8 cellular contexts compared by ENCODE assay signal in the genomic region with DNA sequence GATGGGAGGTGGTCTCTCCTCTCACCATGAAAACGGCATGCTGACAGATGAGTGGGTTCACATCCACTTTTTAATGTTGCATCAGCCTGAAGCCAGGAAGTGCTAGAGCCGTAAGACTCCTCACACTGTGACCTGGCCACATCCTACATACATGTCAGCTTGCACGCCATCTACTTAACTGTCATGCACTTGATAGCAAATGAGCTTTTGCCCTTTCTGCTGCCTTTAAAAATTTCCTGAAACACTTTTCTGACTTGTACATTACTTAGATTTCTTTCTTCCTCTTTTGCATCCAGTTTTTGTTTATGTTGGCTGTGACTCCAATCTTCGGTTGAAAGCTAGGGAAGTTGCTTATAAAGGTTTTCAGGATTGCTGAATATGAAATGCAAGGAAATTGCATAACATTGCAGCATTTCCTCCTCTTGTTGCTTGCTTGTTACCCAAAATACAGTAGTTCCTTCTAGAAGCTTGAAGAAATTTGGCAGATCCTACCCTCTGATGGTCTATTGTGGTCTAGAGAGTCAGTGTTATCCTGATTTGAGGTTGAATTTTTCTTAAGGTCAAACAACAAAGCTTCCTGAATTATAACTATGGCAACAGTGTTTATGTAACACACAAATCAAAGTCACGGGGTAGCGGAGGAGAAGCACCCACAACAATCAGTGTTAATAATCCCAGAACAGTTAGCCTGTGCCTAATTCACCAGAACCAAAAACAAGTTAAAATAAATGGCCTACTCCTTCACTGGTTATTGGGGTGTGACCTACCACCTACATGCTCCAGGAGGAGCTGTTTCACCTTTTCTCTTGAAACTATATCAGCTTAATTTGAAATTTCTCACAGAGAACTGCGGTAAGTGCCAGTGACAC.
DNase-seq lines count a peak whose midpoint lies in the region; ATAC-seq, FAIRE-seq and TF ChIP-seq lines count a peak whose summit lies in the region.

No MANE protein-coding gene starts in this region.

- no peaks in the 10 kb centered on the region for H3K9me3 Mint-ChIP-seq in activated CD4-positive, alpha-beta memory T cell treated with anti-CD3 and anti-CD28 coated beads, Interleukin-2, amount 10 ng/mL, durations not matched to agents 7 days and 5 days
- no peaks in the 10 kb centered on the region for H3K9me3 Mint-ChIP-seq in natural killer cell treated with Interleukin-12 subunit alpha and Interleukin-12 subunit beta and Interleukin-15 and Interleukin-18, amount 100 ng/mL, for 72 hours

- no peak overlapping the region for H3K4me3 ChIP-seq in upper lobe of left lung

- POLR2A ChIA-PET in activated CD4-positive, alpha-beta memory T cell treated with anti-CD3 and anti-CD28 coated beads, Interleukin-2, amount 10 ng/mL, durations not matched to agents 7 days and 5 days (lab: Charles Lee): interaction anchor here (0.6 to 4.7 kb wide), 30 partner anchors 10 to 1187 kb away, joined by 3 to 80 read pairs (median 4); partner anchors contain the start of genes ARHGAP26, NR3C1 and RNF14

- H3K36me3 ChIP-seq in upper lobe of left lung: no peaks in the 10 kb centered on the region

- no peaks in the 10 kb centered on the region for H3K27me3 ChIP-seq in upper lobe of left lung

- ATAC-seq in HG02642 (IDR thresholded peaks at IDR 0.05; ENCODE audit: poor library complexity, unreplicated experiment) (peak; percentile 76), upper lobe of left lung (ENCODE audit: low FRiP score in 2 of 2) (peak; percentile 83 to 90)
- peak; percentile 94 for ATAC-seq in natural killer cell treated with Interleukin-12 subunit alpha and Interleukin-12 subunit beta and Interleukin-15 and Interleukin-18, amount 100 ng/mL, for 72 hours

- FAIRE-seq in GM12891 (lab: Jason Lieb, UNC): peak; percentile 99

- peak; percentile 65 for DNase-seq in A172 (ENCODE audit: low spot score)
- DNase-seq in GM12891 (ENCODE audit: insufficient read length, low spot score): no peak
- DNase-seq in NCI-H1694 (lab: John Stamatoyannopoulos, UW): peak; percentile 40
- DNase-seq in activated CD4-positive, alpha-beta memory T cell treated with anti-CD3 and anti-CD28 coated beads, Interleukin-2, amount 10 ng/mL, durations not matched to agents 7 days and 5 days: peak; percentile 81
- no peak for DNase-seq in epithelial cell of prostate (ENCODE audit: low read depth, low spot score)
- peak; percentile 88 for DNase-seq in natural killer cell treated with Interleukin-12 subunit alpha and Interleukin-12 subunit beta and Interleukin-15 and Interleukin-18, amount 100 ng/mL, for 72 hours (ENCODE audit: low spot score)
- DNase-seq in upper lobe of left lung: peak in 1 of 2 donors; percentile 62

- H3K27ac Mint-ChIP-seq in activated CD4-positive, alpha-beta memory T cell treated with anti-CD3 and anti-CD28 coated beads, Interleukin-2, amount 10 ng/mL, durations not matched to agents 7 days and 5 days: peak overlapping the region; percentile 99
- H3K27ac Mint-ChIP-seq in natural killer cell treated with Interleukin-12 subunit alpha and Interleukin-12 subunit beta and Interleukin-15 and Interleukin-18, amount 100 ng/mL, for 72 hours: peak overlapping the region; percentile 95 to 99

- TF ChIP-seq EP300 in upper lobe of left lung (IDR thresholded peaks at IDR 0.05): peak in 3 of 4 donors; percentile 14 to 63 (median 61)

- H3K36me3 Mint-ChIP-seq in activated CD4-positive, alpha-beta memory T cell treated with anti-CD3 and anti-CD28 coated beads, Interleukin-2, amount 10 ng/mL, durations not matched to agents 7 days and 5 days (ENCODE audit: low read depth): peaks cover 39% of the 10 kb centered on the region
- H3K36me3 Mint-ChIP-seq in natural killer cell treated with Interleukin-12 subunit alpha and Interleukin-12 subunit beta and Interleukin-15 and Interleukin-18, amount 100 ng/mL, for 72 hours: peaks cover 13% of the 10 kb centered on the region

- H3K4me3 Mint-ChIP-seq in activated CD4-positive, alpha-beta memory T cell treated with anti-CD3 and anti-CD28 coated beads, Interleukin-2, amount 10 ng/mL, durations not matched to agents 7 days and 5 days: peak overlapping the region; percentile 41
- H3K4me3 Mint-ChIP-seq in natural killer cell treated with Interleukin-12 subunit alpha and Interleukin-12 subunit beta and Interleukin-15 and Interleukin-18, amount 100 ng/mL, for 72 hours: peak overlapping the region; percentile 83

- no peaks in the 10 kb centered on the region for H3K9me3 ChIP-seq in upper lobe of left lung

- H3K27me3 Mint-ChIP-seq in activated CD4-positive, alpha-beta memory T cell treated with anti-CD3 and anti-CD28 coated beads, Interleukin-2, amount 10 ng/mL, durations not matched to agents 7 days and 5 days: no peaks in the 10 kb centered on the region
- H3K27me3 Mint-ChIP-seq in natural killer cell treated with Interleukin-12 subunit alpha and Interleukin-12 subunit beta and Interleukin-15 and Interleukin-18, amount 100 ng/mL, for 72 hours: no peaks in the 10 kb centered on the region

- peaks cover 76% of the 10 kb centered on the region for H3K4me1 Mint-ChIP-seq in activated CD4-positive, alpha-beta memory T cell treated with anti-CD3 and anti-CD28 coated beads, Interleukin-2, amount 10 ng/mL, durations not matched to agents 7 days and 5 days
- peaks cover 81 to 87% of the 10 kb centered on the region in 2 donors for H3K4me1 Mint-ChIP-seq in natural killer cell treated with Interleukin-12 subunit alpha and Interleukin-12 subunit beta and Interleukin-15 and Interleukin-18, amount 100 ng/mL, for 72 hours (ENCODE audit: low read depth in 2 of 2)

- CTCF ChIA-PET in activated CD4-positive, alpha-beta memory T cell treated with anti-CD3 and anti-CD28 coated beads, Interleukin-2, amount 10 ng/mL, durations not matched to agents 7 days and 5 days (lab: Charles Lee): interaction anchor here (0.6 to 3.5 kb wide), 37 partner anchors 10 to 1190 kb away, joined by 3 to 57 read pairs (median 4); partner anchors contain the start of genes ARHGAP26, KCTD16, NR3C1 and YIPF5

- TF ChIP-seq POLR2A in GM12891 (IDR thresholded peaks at IDR 0.05; ENCODE audit: low read depth, low read length): peak; percentile 50; the same call in 1 of the 2 replicates
- TF ChIP-seq POLR2A in upper lobe of left lung (IDR thresholded peaks at IDR 0.05): peak in 1 of 4 donors; percentile 4

- TF ChIP-seq CTCF in upper lobe of left lung (IDR thresholded peaks at IDR 0.05): peak in 4 of 6 experiments; percentile 26 to 55 (median 48)

- H3K27ac ChIP-seq in epithelial cell of prostate (peak overlapping the region; percentile 87), upper lobe of left lung (peak overlapping the region; percentile 71 to 87 (median 82))

- WGBS in upper lobe of left lung, 2 donors: 18 to 20% methylated on average over 7 of the region's 7 CpGs

- H3K4me1 ChIP-seq in upper lobe of left lung: peaks cover 28 to 48% (median 39%) of the 10 kb centered on the region in 4 donors

TF ChIP-seq in GM12891, 5 proteins besides CTCF, POLR2A, EP300 and RAD21:
- no peak for TF ChIP-seq TAF1 (IDR thresholded peaks at IDR 0.05; ENCODE audit: low read depth, low read length)
- TF ChIP-seq SPI1 (IDR thresholded peaks at IDR 0.05; ENCODE audit: low read depth, low read length): peak; percentile 79
- peak; percentile 43 for TF ChIP-seq PAX5 (IDR thresholded peaks at IDR 0.05; ENCODE audit: insufficient read depth, low read length, severe bottlenecking)
- peak; percentile 38; the same call in 1 of the 2 replicates for TF ChIP-seq POU2F2 (IDR thresholded peaks at IDR 0.05; ENCODE audit: low read depth, low read length)
- TF ChIP-seq POLR2AphosphoS5 (IDR thresholded peaks at IDR 0.05; ENCODE audit: low read depth, low read length): 0 out of 2 replicates have a peak, but pooled peaks have one; percentile 13

Comparison
In these comparisons a context has a peak if more than half of its experiments do, and no peak if none do; other contexts are left out.
1. DNase-seq: peak in A172 (single experiment), NCI-H1694 (single experiment), activated CD4-positive, alpha-beta memory T cell treated with anti-CD3 and anti-CD28 coated beads, Interleukin-2, amount 10 ng/mL, durations not matched to agents 7 days and 5 days (single experiment) and natural killer cell treated with Interleukin-12 subunit alpha and Interleukin-12 subunit beta and Interleukin-15 and Interleukin-18, amount 100 ng/mL, for 72 hours (single experiment); none in GM12891 (single experiment) and epithelial cell of prostate (single experiment).
2. Peak in every context shown above with its lines, with median percentiles within 50 percentile points of each other: ATAC-seq.